In genomic region chr5:3597727-3598082, GRCh38 we compare ENCODE assay signal across 15 cellular contexts. TPM values are rescaled to one million over a fixed set of nuclear protein-coding genes. Genes with fewer than 3 reads are reported as not detected.
DNase-seq lines count a peak whose midpoint lies in the region; ATAC-seq and TF ChIP-seq lines count a peak whose summit lies in the region.
"Had no signal": no experiment of that assay in that cellular context is flagged by ENCODE, and none has a peak within 500 bp of the region (broad histone marks: within the 10 kb centered on the region; RNA-seq: fewer than 3 reads in every experiment).

No MANE protein-coding gene starts in this region.

- H3K27me3 ChIP-seq in MG63, result 0 out of 2 replicates have a peak, but pooled peaks cover 2% of the 10 kb centered on the region
- H3K27me3 ChIP-seq in left lung, result peaks cover 90 to 100% of the 10 kb centered on the region in 2 donors
- H3K27me3 ChIP-seq in thoracic aorta (replicated peaks; ENCODE audit: insufficient read depth), result no peaks in the 10 kb centered on the region

- peaks cover 7% of the 10 kb centered on the region for H3K36me3 Mint-ChIP-seq in chondrocyte (ENCODE audit: low read depth)
- H3K36me3 Mint-ChIP-seq in activated naive CD8-positive, alpha-beta T cell treated with anti-CD3 and anti-CD28 coated beads for 36 hours, result no peaks in the 10 kb centered on the region
- H3K36me3 Mint-ChIP-seq: CD4-positive, CD25-positive, alpha-beta regulatory T cell had no signal

- H3K36me3 ChIP-seq in MG63 (peaks cover 33% of the 10 kb centered on the region), left lung (no peaks in the 10 kb centered on the region), thoracic aorta (no peaks in the 10 kb centered on the region)

- intact Hi-C loops in left lung (cut with DNase I), result loop anchor here in 1 of 2 donors (5.0 kb wide), 1 partner anchor 845 kb away; the partner anchor contains the start of gene IRX2

- H3K4me3 Mint-ChIP-seq in chondrocyte (ENCODE audit: unreplicated experiment), result peak overlapping the region; percentile 72
- H3K4me3 Mint-ChIP-seq in activated naive CD8-positive, alpha-beta T cell treated with anti-CD3 and anti-CD28 coated beads for 36 hours, result no peak overlapping the region
- H3K4me3 Mint-ChIP-seq: CD4-positive, CD25-positive, alpha-beta regulatory T cell; central memory CD8-positive, alpha-beta T cell; stimulated activated naive CD8-positive, alpha-beta T cell treated with anti-CD3 and anti-CD28 coated beads, Interleukin-15, amount 100 ng/mL, for 72 hours had no signal

- ATAC-seq in left lung, result no peak
- no peak for ATAC-seq in thoracic aorta (ENCODE audit: insufficient number of reproducible peaks, low FRiP score, low read depth)
- ATAC-seq in GM18873 (IDR thresholded peaks at IDR 0.05; ENCODE audit: low FRiP score, unreplicated experiment), result no peak
- ATAC-seq: stimulated activated naive CD8-positive, alpha-beta T cell treated with anti-CD3 and anti-CD28 coated beads, Interleukin-15, amount 100 ng/mL, for 72 hours had no signal

- TF ChIP-seq CTCF in chondrocyte (IDR thresholded peaks at IDR 0.05), result no peak
- no peak for TF ChIP-seq CTCF in left lung (IDR thresholded peaks at IDR 0.05)
- no peak for TF ChIP-seq CTCF in thoracic aorta (IDR thresholded peaks at IDR 0.05)

- H3K9me3 Mint-ChIP-seq in chondrocyte (ENCODE audit: low read depth), result no peaks in the 10 kb centered on the region
- peaks cover 6% of the 10 kb centered on the region for H3K9me3 Mint-ChIP-seq in activated naive CD8-positive, alpha-beta T cell treated with anti-CD3 and anti-CD28 coated beads for 36 hours

- H3K9me3 ChIP-seq in MG63, result no peaks in the 10 kb centered on the region
- H3K9me3 ChIP-seq in left lung, result no peaks in the 10 kb centered on the region
- H3K9me3 ChIP-seq in thoracic aorta, result no peaks in the 10 kb centered on the region

- H3K27ac ChIP-seq in left lung, result peak overlapping the region in 1 of 2 donors; percentile 56
- no peak overlapping the region for H3K27ac ChIP-seq in thoracic aorta

- DNase-seq in MG63 (peak; percentile 28), chondrocyte (ENCODE audit: low spot score) (no peak), left lung (no peak), thoracic aorta (ENCODE audit: low spot score) (no peak)
- no peak for DNase-seq in activated naive CD8-positive, alpha-beta T cell treated with anti-CD3 and anti-CD28 coated beads for 36 hours
- DNase-seq in activated effector memory CD4-positive, alpha-beta T cell treated with anti-CD3 and anti-CD28 coated beads, Interleukin-2, amount 50 U/mL, for 16 hours, result no peak
- DNase-seq: activated naive CD4-positive, alpha-beta T cell treated with Interleukin-2 at 50 U/mL for 16 hours; CD4-positive, CD25-positive, alpha-beta regulatory T cell; kidney glomerular epithelial cell; NCI-H187 treated with DMSO at 0.1 percent for 48 hours; stimulated activated CD4-positive, alpha-beta T cell treated with anti-CD3 and anti-CD28 coated beads, Interleukin-12 subunit alpha, Interleukin-12 subunit beta, amount 100 ng/mL, for 4 hours; stimulated activated naive CD8-positive, alpha-beta T cell treated with anti-CD3 and anti-CD28 coated beads, Interleukin-15, amount 100 ng/mL, for 72 hours had no signal

- H3K4me1 ChIP-seq in left lung, result peaks cover 0 to 14% of the 10 kb centered on the region in 2 donors
- peaks cover 0 to 8% of the 10 kb centered on the region in 2 donors for H3K4me1 ChIP-seq in thoracic aorta (ENCODE audit: control insufficient read depth in 1 of 2, low read depth in 2 of 2)

- H3K27me3 Mint-ChIP-seq in chondrocyte (ENCODE audit: low read depth), result peaks cover 39% of the 10 kb centered on the region
- peaks cover 82% of the 10 kb centered on the region for H3K27me3 Mint-ChIP-seq in activated naive CD8-positive, alpha-beta T cell treated with anti-CD3 and anti-CD28 coated beads for 36 hours

- H3K4me1 Mint-ChIP-seq in chondrocyte (ENCODE audit: low read depth), result peaks cover 32% of the 10 kb centered on the region
- peaks cover 3% of the 10 kb centered on the region for H3K4me1 Mint-ChIP-seq in activated naive CD8-positive, alpha-beta T cell treated with anti-CD3 and anti-CD28 coated beads for 36 hours
- H3K4me1 Mint-ChIP-seq: central memory CD8-positive, alpha-beta T cell had no signal

- peak overlapping the region; percentile 69 for H3K4me3 ChIP-seq in MG63
- H3K4me3 ChIP-seq in left lung, result peak overlapping the region; percentile 29 to 36
- peak overlapping the region; percentile 72 for H3K4me3 ChIP-seq in thoracic aorta

- H3K27ac Mint-ChIP-seq in chondrocyte (ENCODE audit: unreplicated experiment), result peak overlapping the region; percentile 32
- no peak overlapping the region for H3K27ac Mint-ChIP-seq in activated naive CD8-positive, alpha-beta T cell treated with anti-CD3 and anti-CD28 coated beads for 36 hours
- H3K27ac Mint-ChIP-seq: CD4-positive, CD25-positive, alpha-beta regulatory T cell; stimulated activated naive CD8-positive, alpha-beta T cell treated with anti-CD3 and anti-CD28 coated beads, Interleukin-15, amount 100 ng/mL, for 72 hours had no signal

RNA-seq across cellular contexts. Expression of gene IRX1, which starts 2.1 kb away (rescaled TPM):
- 7.4 and 16.7 TPM in 2 replicates for total RNA-seq in MG63 (2014; rRNA removed; shearing (Covaris generic); ENCODE audit: low replicate concordance)
- 2.3 to 9.8 TPM (median 2.9 TPM) in 3 replicates for total RNA-seq in chondrocyte
- 10 to 100 TPM in 1 of 2 donors, 1 to 10 TPM in 1; 4.0 to 18.3 TPM for total RNA-seq in left lung
- total RNA-seq in thoracic aorta, result 10 to 100 TPM in 1 of 2 donors, 1 to 10 TPM in 1; 5.7 to 11.1 TPM
- not detected for total RNA-seq in activated naive CD8-positive, alpha-beta T cell treated with anti-CD3 and anti-CD28 coated beads for 36 hours
- total RNA-seq: CD4-positive, CD25-positive, alpha-beta regulatory T cell; HT-29 had no signal
